ENCODE assay signal across 14 cellular contexts in the genomic region with DNA sequence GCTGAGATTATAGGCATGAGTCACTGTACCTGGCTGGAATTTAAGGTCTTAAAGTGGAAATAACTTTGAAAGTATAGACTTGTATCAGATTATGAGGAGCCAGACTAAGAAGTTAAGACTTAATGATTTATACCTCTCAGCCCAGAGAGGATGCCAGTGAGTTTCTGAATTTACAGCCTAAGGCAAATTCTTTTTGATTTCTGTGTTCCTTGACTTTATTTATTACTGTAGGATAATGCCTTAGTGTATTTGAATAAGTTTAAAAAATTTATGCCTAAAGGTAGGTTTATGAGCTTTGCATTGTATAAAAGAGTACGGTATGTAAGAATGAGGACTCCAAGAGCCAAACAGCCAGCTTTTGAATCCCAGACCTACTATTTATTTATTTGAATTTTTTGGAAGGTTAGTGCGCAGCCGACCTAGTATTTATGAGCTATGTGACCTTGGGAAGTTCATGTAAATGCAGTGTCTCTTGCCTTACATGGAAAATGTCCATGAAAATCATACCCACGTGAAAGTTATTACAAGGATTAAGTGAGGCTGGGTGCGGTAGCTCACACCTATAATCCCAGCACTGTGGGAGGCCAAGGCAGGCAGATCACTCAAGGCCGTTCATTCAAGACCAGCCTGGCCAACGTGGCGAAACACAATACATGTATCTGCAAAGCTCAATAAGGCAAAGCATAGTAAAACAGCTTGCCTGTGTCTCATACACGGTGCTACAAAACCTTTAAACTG.
"Had no signal": no experiment of that assay in that cellular context is flagged by ENCODE, and none has a peak within 500 bp of the region (broad histone marks: within the 10 kb centered on the region; RNA-seq: fewer than 3 reads in every experiment).

No MANE protein-coding gene starts in this region.

- ATAC-seq: left colon; lower lobe of right lung; stimulated activated naive CD8-positive, alpha-beta T cell treated with anti-CD3 and anti-CD28 coated beads, Interleukin-15, amount 100 ng/mL, for 72 hours had no signal

- H3K36me3 ChIP-seq: ascending aorta, breast epithelium, gastrocnemius medialis, heart left ventricle, lower lobe of right lung, neural progenitor cell had no signal

- H3K4me3 ChIP-seq: ascending aorta, breast epithelium, gastrocnemius medialis, heart left ventricle, lower lobe of right lung, neural progenitor cell had no signal

- H3K27me3 ChIP-seq: ascending aorta, breast epithelium, gastrocnemius medialis, heart left ventricle, neural progenitor cell had no signal

- H3K4me1 ChIP-seq: ascending aorta, neural progenitor cell had no signal

- DNase-seq: activated CD4-positive, CD25-positive, alpha-beta regulatory T cell treated with anti-CD3 and anti-CD28 coated beads, Interleukin-2, amount 50 U/mL, for 72 hours; activated naive CD4-positive, alpha-beta T cell treated with Interleukin-2 at 50 U/mL for 16 hours; effector memory CD4-positive, alpha-beta T cell; gastrocnemius medialis; heart left ventricle; immature natural killer cell; left colon; lower lobe of right lung; midbrain; stimulated activated CD4-positive, alpha-beta T cell treated with anti-CD3 and anti-CD28 coated beads, Interleukin-1b, Interleukin-23, amount 100 ng/mL, for 48 hours; stimulated activated naive CD8-positive, alpha-beta T cell treated with anti-CD3 and anti-CD28 coated beads, Interleukin-15, amount 100 ng/mL, for 72 hours had no signal

- H3K27ac ChIP-seq: ascending aorta, gastrocnemius medialis, lower lobe of right lung, neural progenitor cell had no signal

- H3K9me3 ChIP-seq: ascending aorta, breast epithelium, gastrocnemius medialis, lower lobe of right lung had no signal
